In the genomic region with DNA sequence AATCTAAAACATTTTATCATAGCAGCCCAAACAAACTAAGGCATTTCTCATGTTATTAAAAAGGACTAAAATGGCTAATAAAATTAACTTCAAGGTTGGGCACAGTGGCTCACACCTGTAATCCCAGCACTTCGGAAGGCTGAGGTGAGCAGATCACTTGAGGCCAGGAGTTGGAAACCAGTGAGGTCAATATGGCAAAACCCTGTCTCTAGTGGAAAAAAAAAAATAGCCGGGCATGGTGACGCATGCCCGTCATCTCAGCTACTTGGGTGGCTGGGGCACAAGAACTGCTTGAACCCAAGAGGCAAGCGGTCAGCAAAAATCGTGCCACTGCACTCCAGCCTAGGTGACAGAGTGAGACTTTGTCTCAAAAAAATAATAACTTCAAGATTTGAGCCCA, we compare ENCODE assay signal across 38 cellular contexts.
"Had no signal": no experiment of that assay in that cellular context is flagged by ENCODE, and none has a peak within 500 bp of the region (broad histone marks: within the 10 kb centered on the region; RNA-seq: fewer than 3 reads in every experiment).

No MANE protein-coding gene starts in this region.

- H3K9me3 ChIP-seq: adrenal gland, ascending aorta, body of pancreas, breast epithelium had no signal

- H3K4me3 ChIP-seq: adrenal gland, ascending aorta, body of pancreas, breast epithelium, cardiac muscle cell had no signal

- H3K27me3 ChIP-seq: adrenal gland, ascending aorta, body of pancreas, brain microvascular endothelial cell, breast epithelium, cardiac muscle cell had no signal

- H3K4me3 Mint-ChIP-seq: activated naive CD4-positive, alpha-beta T cell treated with anti-CD3 and anti-CD28 coated beads for 36 hours; activated naive CD4-positive, alpha-beta T cell treated with anti-CD3 and anti-CD28 coated beads, Interleukin-2, amount 10 ng/mL, durations not matched to agents 7 days and 5 days; activated naive CD4-positive, alpha-beta T cell treated with anti-CD3 and anti-CD28 coated beads, Interleukin-2, amount 50 U/mL, for 24 hours; activated naive CD8-positive, alpha-beta T cell; activated naive CD8-positive, alpha-beta T cell treated with anti-CD3 and anti-CD28 coated beads for 36 hours; activated naive CD8-positive, alpha-beta T cell treated with anti-CD3 and anti-CD28 coated beads, Interleukin-2, amount 10 ng/mL, durations not matched to agents 7 days and 5 days; activated naive CD8-positive, alpha-beta T cell treated with anti-CD3 and anti-CD28 coated beads, Interleukin-2, amount 50 U/mL, for 24 hours; activated T-cell treated with anti-CD3 and anti-CD28 coated beads, Interleukin-2, amount 50 U/mL, for 24 hours; activated T-cell treated with anti-CD3 and anti-CD28 coated beads, Interleukin-2, amount 50 U/mL, for 4 hours; activated T-cell treated with anti-CD3 and anti-CD28 coated beads, Interleukin-2, amount 50 U/mL, for 72 hours; activated T-helper 1 cell treated with anti-CD3 and anti-CD28 coated beads, Interleukin-12 subunit alpha, Interleukin-12 subunit beta, Interleukin-2, Interleukin-4 antibody, amounts not matched to agents 30 ng/mL and 10 ng/mL and 1 ng/mL, durations not matched to agents 14 hours and 24 hours and 36 hours; activated T-helper 17 cell treated with anti-CD3 and anti-CD28 coated beads, Interleukin-2, amount 50 U/mL, for 72 hours; brain; central memory CD8-positive, alpha-beta T cell had no signal

- FAIRE-seq: astrocyte had no signal

- H3K27me3 Mint-ChIP-seq: activated naive CD4-positive, alpha-beta T cell treated with anti-CD3 and anti-CD28 coated beads, Interleukin-2, amount 10 ng/mL, durations not matched to agents 7 days and 5 days; activated naive CD4-positive, alpha-beta T cell treated with anti-CD3 and anti-CD28 coated beads, Interleukin-2, amount 50 U/mL, for 24 hours; activated naive CD8-positive, alpha-beta T cell; activated naive CD8-positive, alpha-beta T cell treated with anti-CD3 and anti-CD28 coated beads for 36 hours; activated naive CD8-positive, alpha-beta T cell treated with anti-CD3 and anti-CD28 coated beads, Interleukin-2, amount 10 ng/mL, durations not matched to agents 7 days and 5 days; activated naive CD8-positive, alpha-beta T cell treated with anti-CD3 and anti-CD28 coated beads, Interleukin-2, amount 50 U/mL, for 24 hours; activated T-cell treated with anti-CD3 and anti-CD28 coated beads, Interleukin-2, amount 50 U/mL, for 24 hours; activated T-helper 17 cell treated with anti-CD3 and anti-CD28 coated beads, Interleukin-2, amount 50 U/mL, for 72 hours; brain; central memory CD8-positive, alpha-beta T cell had no signal

- H3K4me1 Mint-ChIP-seq: activated naive CD4-positive, alpha-beta T cell treated with anti-CD3 and anti-CD28 coated beads, Interleukin-2, amount 10 ng/mL, durations not matched to agents 7 days and 5 days; activated naive CD4-positive, alpha-beta T cell treated with anti-CD3 and anti-CD28 coated beads, Interleukin-2, amount 50 U/mL, for 24 hours; activated naive CD8-positive, alpha-beta T cell treated with anti-CD3 and anti-CD28 coated beads for 36 hours; activated naive CD8-positive, alpha-beta T cell treated with anti-CD3 and anti-CD28 coated beads, Interleukin-2, amount 10 ng/mL, durations not matched to agents 7 days and 5 days; activated naive CD8-positive, alpha-beta T cell treated with anti-CD3 and anti-CD28 coated beads, Interleukin-2, amount 50 U/mL, for 24 hours; activated T-helper 17 cell treated with anti-CD3 and anti-CD28 coated beads, Interleukin-2, amount 50 U/mL, for 72 hours; central memory CD8-positive, alpha-beta T cell had no signal

- ATAC-seq: activated naive CD4-positive, alpha-beta T cell treated with anti-CD3 and anti-CD28 coated beads, Interleukin-2, amount 50 U/mL, for 72 hours; activated naive CD8-positive, alpha-beta T cell treated with anti-CD3 and anti-CD28 coated beads, Interleukin-2, amount 50 U/mL, for 24 hours; activated T-cell treated with anti-CD3 and anti-CD28 coated beads, Interleukin-2, amount 50 U/mL, for 4 hours; activated T-cell treated with anti-CD3 and anti-CD28 coated beads, Interleukin-2, amount 50 U/mL, for 72 hours; activated T-helper 17 cell treated with anti-CD3 and anti-CD28 coated beads, Interleukin-2, amount 50 U/mL, for 72 hours; body of pancreas had no signal

- H3K27ac ChIP-seq: adrenal gland, ascending aorta, body of pancreas, brain microvascular endothelial cell, breast epithelium, cardiac muscle cell had no signal

- H3K36me3 Mint-ChIP-seq: activated naive CD4-positive, alpha-beta T cell treated with anti-CD3 and anti-CD28 coated beads, Interleukin-2, amount 10 ng/mL, durations not matched to agents 7 days and 5 days had no signal

- H3K4me1 ChIP-seq: adrenal gland, ascending aorta, body of pancreas, breast epithelium had no signal

- H3K36me3 ChIP-seq: adrenal gland, brain microvascular endothelial cell, breast epithelium, cardiac muscle cell had no signal

- DNase-seq: activated effector memory CD4-positive, alpha-beta T cell treated with anti-CD3 and anti-CD28 coated beads, Interleukin-2, amount 50 U/mL, for 16 hours; activated effector memory CD4-positive, alpha-beta T cell treated with Interleukin-2 at 50 U/mL for 16 hours; activated gamma-delta T cell; activated gamma-delta T cell treated with Interleukin-2 at 50 U/mL for 16 hours; activated naive CD4-positive, alpha-beta T cell; activated naive CD4-positive, alpha-beta T cell treated with anti-CD3 and anti-CD28 coated beads for 36 hours; activated naive CD4-positive, alpha-beta T cell treated with anti-CD3 and anti-CD28 coated beads, Interleukin-2, amount 10 ng/mL, durations not matched to agents 7 days and 5 days; activated naive CD4-positive, alpha-beta T cell treated with anti-CD3 and anti-CD28 coated beads, Interleukin-2, amount 50 U/mL, for 16 hours; activated naive CD4-positive, alpha-beta T cell treated with Interleukin-2 at 50 U/mL for 16 hours; activated naive CD8-positive, alpha-beta T cell treated with anti-CD3 and anti-CD28 coated beads for 36 hours; activated naive CD8-positive, alpha-beta T cell treated with anti-CD3 and anti-CD28 coated beads, Interleukin-2, amount 10 ng/mL, durations not matched to agents 7 days and 5 days; activated naive CD8-positive, alpha-beta T cell treated with anti-CD3 and anti-CD28 coated beads, Interleukin-2, amount 50 U/mL, for 24 hours; activated T-cell treated with anti-CD3 and anti-CD28 coated beads, Interleukin-2, amount 50 U/mL, for 1 hour; activated T-cell treated with anti-CD3 and anti-CD28 coated beads, Interleukin-2, amount 50 U/mL, for 24 hours; activated T-cell treated with anti-CD3 and anti-CD28 coated beads, Interleukin-2, amount 50 U/mL, for 4 hours; activated T-cell treated with anti-CD3 and anti-CD28 coated beads, Interleukin-2, amount 50 U/mL, for 48 hours; activated T-cell treated with anti-CD3 and anti-CD28 coated beads, Interleukin-2, amount 50 U/mL, for 72 hours; adrenal gland; amniotic stem cell; amygdala; anterior cingulate cortex; aorta; body of pancreas; brain microvascular endothelial cell; central memory CD4-positive, alpha-beta T cell; cerebellar nuclear complex had no signal

- H3K9me3 Mint-ChIP-seq: activated naive CD4-positive, alpha-beta T cell treated with anti-CD3 and anti-CD28 coated beads for 36 hours; activated naive CD4-positive, alpha-beta T cell treated with anti-CD3 and anti-CD28 coated beads, Interleukin-2, amount 10 ng/mL, durations not matched to agents 7 days and 5 days; activated naive CD4-positive, alpha-beta T cell treated with anti-CD3 and anti-CD28 coated beads, Interleukin-2, amount 50 U/mL, for 24 hours; activated naive CD4-positive, alpha-beta T cell treated with anti-CD3 and anti-CD28 coated beads, Interleukin-2, amount 50 U/mL, for 72 hours; activated naive CD8-positive, alpha-beta T cell treated with anti-CD3 and anti-CD28 coated beads for 36 hours; activated naive CD8-positive, alpha-beta T cell treated with anti-CD3 and anti-CD28 coated beads, Interleukin-2, amount 10 ng/mL, durations not matched to agents 7 days and 5 days; activated naive CD8-positive, alpha-beta T cell treated with anti-CD3 and anti-CD28 coated beads, Interleukin-2, amount 50 U/mL, for 24 hours; activated T-cell treated with anti-CD3 and anti-CD28 coated beads, Interleukin-2, amount 50 U/mL, for 24 hours; activated T-cell treated with anti-CD3 and anti-CD28 coated beads, Interleukin-2, amount 50 U/mL, for 4 hours; activated T-cell treated with anti-CD3 and anti-CD28 coated beads, Interleukin-2, amount 50 U/mL, for 72 hours; activated T-helper 1 cell treated with anti-CD3 and anti-CD28 coated beads, Interleukin-12 subunit alpha, Interleukin-12 subunit beta, Interleukin-2, Interleukin-4 antibody, amounts not matched to agents 30 ng/mL and 10 ng/mL and 1 ng/mL, durations not matched to agents 14 hours and 24 hours and 36 hours; activated T-helper 17 cell treated with anti-CD3 and anti-CD28 coated beads, Interleukin-2, amount 50 U/mL, for 72 hours; activated T-helper 2 cell treated with anti-CD3 and anti-CD28 coated beads, Interferon-gamma antibody, Interleukin-2, Interleukin-4, amounts not matched to agents 10 μg/mL and 5 μg/mL and 100 μg/mL, durations not matched to agents 14 hours and 24 hours and 36 hours; brain; central memory CD8-positive, alpha-beta T cell had no signal

- H3K27ac Mint-ChIP-seq: activated naive CD4-positive, alpha-beta T cell treated with anti-CD3 and anti-CD28 coated beads for 36 hours; activated naive CD4-positive, alpha-beta T cell treated with anti-CD3 and anti-CD28 coated beads, Interleukin-2, amount 10 ng/mL, durations not matched to agents 7 days and 5 days; activated naive CD4-positive, alpha-beta T cell treated with anti-CD3 and anti-CD28 coated beads, Interleukin-2, amount 50 U/mL, for 24 hours; activated naive CD4-positive, alpha-beta T cell treated with anti-CD3 and anti-CD28 coated beads, Interleukin-2, amount 50 U/mL, for 72 hours; activated naive CD8-positive, alpha-beta T cell; activated naive CD8-positive, alpha-beta T cell treated with anti-CD3 and anti-CD28 coated beads for 36 hours; activated naive CD8-positive, alpha-beta T cell treated with anti-CD3 and anti-CD28 coated beads, Interleukin-2, amount 10 ng/mL, durations not matched to agents 7 days and 5 days; activated naive CD8-positive, alpha-beta T cell treated with anti-CD3 and anti-CD28 coated beads, Interleukin-2, amount 50 U/mL, for 24 hours; activated T-cell treated with anti-CD3 and anti-CD28 coated beads, Interleukin-2, amount 50 U/mL, for 24 hours; activated T-cell treated with anti-CD3 and anti-CD28 coated beads, Interleukin-2, amount 50 U/mL, for 72 hours; activated T-helper 1 cell treated with anti-CD3 and anti-CD28 coated beads, Interleukin-12 subunit alpha, Interleukin-12 subunit beta, Interleukin-2, Interleukin-4 antibody, amounts not matched to agents 30 ng/mL and 10 ng/mL and 1 ng/mL, durations not matched to agents 14 hours and 24 hours and 36 hours; activated T-helper 17 cell treated with anti-CD3 and anti-CD28 coated beads, Interleukin-2, amount 50 U/mL, for 72 hours; activated T-helper 2 cell treated with anti-CD3 and anti-CD28 coated beads, Interferon-gamma antibody, Interleukin-2, Interleukin-4, amounts not matched to agents 10 μg/mL and 5 μg/mL and 100 μg/mL, durations not matched to agents 14 hours and 24 hours and 36 hours; brain had no signal
